8 cellular contexts compared by ENCODE assay signal in the genomic region with DNA sequence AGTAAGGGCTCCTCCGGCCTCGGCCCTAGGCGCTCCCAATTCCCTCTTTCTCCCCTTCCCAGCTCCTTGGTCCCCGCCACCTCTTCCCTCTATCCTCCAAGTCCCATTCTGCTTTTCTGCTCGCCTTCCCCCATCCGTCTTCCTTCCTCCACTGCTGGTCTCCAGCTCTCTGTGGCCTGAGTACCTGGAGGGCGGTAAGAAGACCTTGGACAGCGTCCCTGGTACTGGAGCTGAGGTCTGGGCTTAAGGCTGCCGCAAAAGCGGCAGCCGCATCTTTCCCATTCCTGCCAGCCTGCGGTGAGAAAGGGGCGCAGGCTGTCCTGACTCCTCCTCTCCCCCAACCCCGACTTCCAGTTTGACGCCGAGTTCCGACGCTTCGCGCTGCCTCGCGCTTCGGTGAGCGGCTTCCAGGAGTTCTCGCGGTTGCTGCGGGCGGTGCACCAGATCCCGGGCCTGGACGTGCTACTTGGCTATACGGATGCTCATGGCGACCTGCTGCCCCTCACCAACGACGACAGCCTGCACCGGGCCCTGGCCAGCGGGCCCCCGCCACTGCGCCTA. TPM values are rescaled to one million over a fixed set of nuclear protein-coding genes. Genes with fewer than 3 reads are reported as not detected.
DNase-seq lines count a peak whose midpoint lies in the region; TF ChIP-seq lines count a peak whose summit lies in the region.

No MANE protein-coding gene starts in this region.

- DNase-seq in HAP-1 (ENCODE audit: low spot score in 2 of 2) (no peak), WERI-Rb-1 (no peak), fibroblast of lung (ENCODE audit: low read depth in 2 of 2) (peak; percentile 34 to 56), HK-2 (ENCODE audit: unreplicated experiment) (no peak), NCI-H2171 treated with DMSO at 0.1 percent for 48 hours (lab: John Stamatoyannopoulos, UW) (no peak), NCI-H345 (lab: John Stamatoyannopoulos, UW) (no peak)

- peak overlapping the region; percentile 9 to 92 (median 84); a peak in 16 of 22 replicates for H3K9ac ChIP-seq in BLaER1 treated with 17β-estradiol and CSF1 and Interleukin-3, amounts not matched to agents 10 nM and 100 nM
- H3K9ac ChIP-seq in fibroblast of lung (ENCODE audit: insufficient read depth, low read length): no peak overlapping the region

- H2AFZ ChIP-seq in fibroblast of lung (ENCODE audit: low read length): peak overlapping the region; percentile 43

- H4K20me1 ChIP-seq in BLaER1 treated with 17β-estradiol and CSF1 and Interleukin-3, amounts not matched to agents 10 nM and 100 nM: peaks cover 0 to 64% (median 26%) of the 10 kb centered on the region in 11 experiments; a peak in 17 of 22 replicates
- H4K20me1 ChIP-seq in fibroblast of lung (ENCODE audit: control insufficient read depth, extremely low read depth, insufficient read depth, low read length): no peaks in the 10 kb centered on the region

- TF ChIP-seq CTCF in WERI-Rb-1 (IDR thresholded peaks at IDR 0.05; ENCODE audit: low read depth, low read length): no peak
- TF ChIP-seq CTCF in fibroblast of lung (conservative IDR thresholded peaks at IDR 0.05 in 1 of 2, IDR thresholded peaks at IDR 0.05 in 1 of 2; ENCODE audit: low read depth in 1 of 2, low read length in 2 of 2): no peak
- TF ChIP-seq CTCF in neutrophil (IDR thresholded peaks at IDR 0.05): no peak

- H3K36me3 ChIP-seq in BLaER1 treated with 17β-estradiol and CSF1 and Interleukin-3, amounts not matched to agents 10 nM and 100 nM: peaks cover 28 to 52% (median 39%) of the 10 kb centered on the region in 11 experiments; a peak in 21 of 22 replicates
- H3K36me3 ChIP-seq in HAP-1 (replicated peaks) (peaks cover 37% of the 10 kb centered on the region), WERI-Rb-1 (peaks cover 58% of the 10 kb centered on the region), fibroblast of lung (ENCODE audit: control insufficient read depth, insufficient read depth, low read length) (peaks cover 6% of the 10 kb centered on the region), neutrophil (peaks cover 23% of the 10 kb centered on the region)

- peak overlapping the region; percentile 77 to 100 (median 94) for H3K4me3 ChIP-seq in BLaER1 treated with 17β-estradiol and CSF1 and Interleukin-3, amounts not matched to agents 10 nM and 100 nM
- H3K4me3 ChIP-seq in HAP-1 (peak overlapping the region; percentile 99), WERI-Rb-1 (ENCODE audit: low read depth, low read length) (peak overlapping the region; percentile 86), fibroblast of lung (replicated peaks in 1 of 4; ENCODE audit: control extremely low read depth in 1 of 4, insufficient read depth in 1 of 4, low read depth in 3 of 4, low read length in 4 of 4) (peak overlapping the region; percentile 36 to 92 (median 40)), neutrophil (ENCODE audit: low read depth in 1 of 2, low read length in 1 of 2) (peak overlapping the region; percentile 93 to 99)

- H3K27me3 ChIP-seq in BLaER1 treated with 17β-estradiol and CSF1 and Interleukin-3, amounts not matched to agents 10 nM and 100 nM: no peaks in the 10 kb centered on the region
- H3K27me3 ChIP-seq in HAP-1 (ENCODE audit: low read depth): no peaks in the 10 kb centered on the region
- no peaks in the 10 kb centered on the region for H3K27me3 ChIP-seq in WERI-Rb-1 (ENCODE audit: insufficient read depth, low read depth, severe bottlenecking)
- H3K27me3 ChIP-seq in fibroblast of lung (ENCODE audit: control insufficient read depth, insufficient read depth, low read length): no peaks in the 10 kb centered on the region
- H3K27me3 ChIP-seq in neutrophil: peaks cover 8% of the 10 kb centered on the region

- in situ Hi-C loops in HAP-1 (cut with MboI; ENCODE audit: low sequenced_read_pairs): no loop called here

- H3K79me2 ChIP-seq in fibroblast of lung (ENCODE audit: control insufficient read depth, insufficient read depth, low read length): no peaks in the 10 kb centered on the region

- H3K9me3 ChIP-seq in BLaER1 treated with 17β-estradiol and CSF1 and Interleukin-3, amounts not matched to agents 10 nM and 100 nM (replicated peaks in 1 of 11): no peaks in the 10 kb centered on the region
- H3K9me3 ChIP-seq in HAP-1: no peaks in the 10 kb centered on the region
- no peaks in the 10 kb centered on the region for H3K9me3 ChIP-seq in WERI-Rb-1 (ENCODE audit: severe bottlenecking)
- no peaks in the 10 kb centered on the region for H3K9me3 ChIP-seq in fibroblast of lung (ENCODE audit: control insufficient read depth, insufficient read depth, low read depth, low read length)
- H3K9me3 ChIP-seq in neutrophil: no peaks in the 10 kb centered on the region

- peak overlapping the region in 5 of 11 experiments; percentile 6 to 77 (median 27); a peak in 4 of 22 replicates for H3K27ac ChIP-seq in BLaER1 treated with 17β-estradiol and CSF1 and Interleukin-3, amounts not matched to agents 10 nM and 100 nM
- H3K27ac ChIP-seq in WERI-Rb-1: peak overlapping the region; percentile 61
- no peak overlapping the region for H3K27ac ChIP-seq in fibroblast of lung (ENCODE audit: insufficient read depth, low read length)
- peak overlapping the region; percentile 95 for H3K27ac ChIP-seq in neutrophil

- peak overlapping the region; percentile 82 to 99 (median 98) for H3K4me2 ChIP-seq in BLaER1 treated with 17β-estradiol and CSF1 and Interleukin-3, amounts not matched to agents 10 nM and 100 nM
- H3K4me2 ChIP-seq in fibroblast of lung (ENCODE audit: extremely low read depth, insufficient read depth, low read length): peak overlapping the region; percentile 79

- peaks cover 35 to 57% (median 42%) of the 10 kb centered on the region in 10 experiments for H3K4me1 ChIP-seq in BLaER1 treated with 17β-estradiol and CSF1 and Interleukin-3, amounts not matched to agents 10 nM and 100 nM
- H3K4me1 ChIP-seq in HAP-1: peaks cover 11% of the 10 kb centered on the region
- peaks cover 10% of the 10 kb centered on the region for H3K4me1 ChIP-seq in fibroblast of lung (ENCODE audit: control insufficient read depth, extremely low read depth, insufficient read depth, low read length)
- H3K4me1 ChIP-seq in neutrophil (ENCODE audit: control insufficient read depth in 1 of 2, insufficient read depth in 1 of 2, low read depth in 1 of 2, low read length in 1 of 2): peaks cover 29 to 35% of the 10 kb centered on the region in 2 experiments

RNA-seq across cellular contexts. Expression of a gene that starts 0.4 kb away (rescaled TPM):
- total RNA-seq in fibroblast of lung: 4.1 and 4.8 TPM in 2 replicates
- 0.36 and 1.0 TPM in 2 replicates for polyA plus RNA-seq in fibroblast of lung
- polyA plus RNA-seq in fibroblast of lung (2012): 0.71 and 2.1 TPM in 2 replicates
- not detected in 2 replicates for polyA minus RNA-seq in fibroblast of lung (ENCODE audit: low replicate concordance)

RNA-seq across cellular contexts. Expression of a gene that starts 1.1 kb away (rescaled TPM):
- total RNA-seq in fibroblast of lung: 9.2 and 9.5 TPM in 2 replicates
- polyA plus RNA-seq in fibroblast of lung: 7.9 and 16.1 TPM in 2 replicates
- 11.9 and 25.0 TPM in 2 replicates for polyA plus RNA-seq in fibroblast of lung (2012)
- 40.9 and 73.2 TPM in 2 replicates for polyA minus RNA-seq in fibroblast of lung (ENCODE audit: low replicate concordance)

RNA-seq across cellular contexts. Expression of a gene that starts 5.4 kb away (rescaled TPM):
- 17.8 and 19.0 TPM in 2 replicates for total RNA-seq in fibroblast of lung
- 3.2 and 3.7 TPM in 2 replicates for polyA plus RNA-seq in fibroblast of lung
- polyA plus RNA-seq in fibroblast of lung (2012): 8.4 and 8.9 TPM in 2 replicates
- polyA minus RNA-seq in fibroblast of lung (ENCODE audit: low replicate concordance): 0.63 and 2.5 TPM in 2 replicates

RNA-seq across cellular contexts. Expression of a gene that starts 5.4 kb away (rescaled TPM):
- total RNA-seq in fibroblast of lung: 5.6 and 9.2 TPM in 2 replicates
- 0.63 and 0.73 TPM in 2 replicates for polyA plus RNA-seq in fibroblast of lung
- polyA plus RNA-seq in fibroblast of lung (2012): 1.6 and 1.8 TPM in 2 replicates
- polyA minus RNA-seq in fibroblast of lung (ENCODE audit: low replicate concordance): not detected in 2 replicates

RNA-seq across cellular contexts. Expression of a gene that starts 16.2 kb away (rescaled TPM):
- total RNA-seq in fibroblast of lung: 0.17 and 0.26 TPM in 2 replicates
- 0.02 and 0.07 TPM in 2 replicates for polyA plus RNA-seq in fibroblast of lung
- polyA plus RNA-seq in fibroblast of lung (2012): 0.18 and 0.26 TPM in 2 replicates
- not detected in 2 replicates for polyA minus RNA-seq in fibroblast of lung (ENCODE audit: low replicate concordance)

Comparison
In these comparisons a context has a peak if more than half of its experiments do, and no peak if none do; other contexts are left out.
1. H3K4me3 ChIP-seq: peak in every context shown above with its lines; median percentile 99 in HAP-1; 96 in neutrophil; 94 in BLaER1 treated with 17β-estradiol and CSF1 and Interleukin-3, amounts not matched to agents 10 nM and 100 nM; 86 in WERI-Rb-1; 40 in fibroblast of lung.
2. DNase-seq: peak in fibroblast of lung (2 of 2); none in HAP-1 (0 of 2), WERI-Rb-1 (single experiment), HK-2 (single experiment), NCI-H2171 treated with DMSO at 0.1 percent for 48 hours (single experiment) and NCI-H345 (single experiment).